1 cellular context compared by ENCODE assay signal in the genomic region with DNA sequence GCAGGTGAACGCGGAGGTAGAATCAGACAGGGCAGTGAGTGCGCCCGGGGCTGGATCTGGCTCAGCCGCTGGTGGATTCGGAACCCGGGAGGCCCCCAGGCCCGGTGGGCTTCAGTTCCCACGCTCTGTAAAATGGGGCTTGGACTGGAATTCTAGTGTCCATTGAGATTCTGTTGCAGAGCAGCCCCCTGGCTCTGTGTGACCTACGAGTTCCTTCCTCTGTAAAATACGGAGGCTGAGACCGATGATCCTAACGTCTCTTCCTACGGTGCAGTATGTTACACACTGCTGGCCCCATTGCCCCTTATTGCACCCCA.
TF ChIP-seq lines count a peak whose summit lies in the region.

No MANE protein-coding gene starts in this region.

TF ChIP-seq in K562, 482 proteins besides CTCF, POLR2A, EP300 and RAD21 (continues in another document):
- TF ChIP-seq CBX5 (IDR thresholded peaks at IDR 0.05; ENCODE audit: borderline replicate concordance, low read depth) (no peak), ZKSCAN8 (CRISPR knock-in tag; IDR thresholded peaks at IDR 0.05) (no peak), PHF20 (IDR thresholded peaks at IDR 0.05; ENCODE audit: partially characterized antibody) (no peak), SAFB (IDR thresholded peaks at IDR 0.05; ENCODE audit: borderline replicate concordance, low read depth, low read length) (no peak), KLF6 (CRISPR knock-in tag; IDR thresholded peaks at IDR 0.05; ENCODE audit: borderline replicate concordance) (no peak), EZH2 (IDR thresholded peaks at IDR 0.05; ENCODE audit: borderline replicate concordance, low read depth, low read length) (no peak), ZNF384 (IDR thresholded peaks at IDR 0.05; ENCODE audit: low read depth, low read length) (no peak), TEAD4 (IDR thresholded peaks at IDR 0.05; ENCODE audit: low read length) (no peak), TEAD4 (CRISPR knock-in tag; IDR thresholded peaks at IDR 0.05; ENCODE audit: borderline replicate concordance) (no peak), TAL1 (IDR thresholded peaks at IDR 0.05) (no peak), SMARCC2 (IDR thresholded peaks at IDR 0.05; ENCODE audit: low read depth) (no peak), SMAD3 (CRISPR knock-in tag; conservative IDR thresholded peaks at IDR 0.05) (no peak), MCM5 (IDR thresholded peaks at IDR 0.05; ENCODE audit: low read depth) (no peak), THRAP3 (IDR thresholded peaks at IDR 0.05; ENCODE audit: borderline replicate concordance) (no peak), FIP1L1 (IDR thresholded peaks at IDR 0.05; ENCODE audit: low read depth, low read length, poor library complexity, severe bottlenecking) (peak; percentile 2), TGIF2 (CRISPR knock-in tag; IDR thresholded peaks at IDR 0.05) (peak; percentile 41; the same call in 1 of the 2 replicates), RHOXF2B (CRISPR knock-in tag; conservative IDR thresholded peaks at IDR 0.05) (no peak), ZNF41 (CRISPR knock-in tag; conservative IDR thresholded peaks at IDR 0.05) (no peak), ZSCAN32 (CRISPR knock-in tag; IDR thresholded peaks at IDR 0.05) (no peak), ZNF431 (CRISPR knock-in tag; IDR thresholded peaks at IDR 0.05) (0 out of 2 replicates have a peak, but pooled peaks have one; percentile 1), TSC22D4 (tag; IDR thresholded peaks at IDR 0.05) (no peak), NELFE (IDR thresholded peaks at IDR 0.05; ENCODE audit: insufficient read depth, insufficient read length) (no peak), U2AF2 (optimal IDR thresholded peaks at IDR 0.05; ENCODE audit: low read depth, low read length) (no peak), SIX5 (IDR thresholded peaks at IDR 0.05; ENCODE audit: borderline replicate concordance in 1 of 2, insufficient read depth in 1 of 2, low read depth in 1 of 2, low read length in 2 of 2) (no peak), NR3C1 (CRISPR knock-in tag; IDR thresholded peaks at IDR 0.05) (no peak), SAP30 (IDR thresholded peaks at IDR 0.05; ENCODE audit: borderline replicate concordance, insufficient read depth, low read depth, low read length, poor library complexity, severe bottlenecking) (peak; percentile 39), SPI1 (IDR thresholded peaks at IDR 0.05; ENCODE audit: borderline replicate concordance, low read depth, low read length) (no peak), ZFP36 (IDR thresholded peaks at IDR 0.05; ENCODE audit: low read depth, low read length, partially characterized antibody) (no peak), SMARCE1 (IDR thresholded peaks at IDR 0.05) (no peak), ZNF134 (CRISPR knock-in tag; conservative IDR thresholded peaks at IDR 0.05) (no peak), POLR2G (IDR thresholded peaks at IDR 0.05; ENCODE audit: low read depth, low read length) (no peak), ZBTB8A (IDR thresholded peaks at IDR 0.05; ENCODE audit: partially characterized antibody) (no peak), SRSF1 (IDR thresholded peaks at IDR 0.05; ENCODE audit: low read depth, low read length) (no peak), KLF10 (CRISPR knock-in tag; IDR thresholded peaks at IDR 0.05) (no peak), ZSCAN29 (IDR thresholded peaks at IDR 0.05) (no peak), OTX1 (CRISPR knock-in tag; IDR thresholded peaks at IDR 0.05) (no peak), ZNF830 (CRISPR knock-in tag; IDR thresholded peaks at IDR 0.05) (no peak), MEF2D (tag; conservative IDR thresholded peaks at IDR 0.05; ENCODE audit: low read depth) (no peak), JUNB (CRISPR knock-in tag; conservative IDR thresholded peaks at IDR 0.05) (no peak), ZFPM2 (CRISPR knock-in tag; IDR thresholded peaks at IDR 0.05) (no peak), BRCA1 (IDR thresholded peaks at IDR 0.05) (no peak), BRCA1 (CRISPR knock-in tag; IDR thresholded peaks at IDR 0.05) (peak; percentile 71; the same call in 1 of the 2 replicates)
- TF ChIP-seq, protein P1, sequence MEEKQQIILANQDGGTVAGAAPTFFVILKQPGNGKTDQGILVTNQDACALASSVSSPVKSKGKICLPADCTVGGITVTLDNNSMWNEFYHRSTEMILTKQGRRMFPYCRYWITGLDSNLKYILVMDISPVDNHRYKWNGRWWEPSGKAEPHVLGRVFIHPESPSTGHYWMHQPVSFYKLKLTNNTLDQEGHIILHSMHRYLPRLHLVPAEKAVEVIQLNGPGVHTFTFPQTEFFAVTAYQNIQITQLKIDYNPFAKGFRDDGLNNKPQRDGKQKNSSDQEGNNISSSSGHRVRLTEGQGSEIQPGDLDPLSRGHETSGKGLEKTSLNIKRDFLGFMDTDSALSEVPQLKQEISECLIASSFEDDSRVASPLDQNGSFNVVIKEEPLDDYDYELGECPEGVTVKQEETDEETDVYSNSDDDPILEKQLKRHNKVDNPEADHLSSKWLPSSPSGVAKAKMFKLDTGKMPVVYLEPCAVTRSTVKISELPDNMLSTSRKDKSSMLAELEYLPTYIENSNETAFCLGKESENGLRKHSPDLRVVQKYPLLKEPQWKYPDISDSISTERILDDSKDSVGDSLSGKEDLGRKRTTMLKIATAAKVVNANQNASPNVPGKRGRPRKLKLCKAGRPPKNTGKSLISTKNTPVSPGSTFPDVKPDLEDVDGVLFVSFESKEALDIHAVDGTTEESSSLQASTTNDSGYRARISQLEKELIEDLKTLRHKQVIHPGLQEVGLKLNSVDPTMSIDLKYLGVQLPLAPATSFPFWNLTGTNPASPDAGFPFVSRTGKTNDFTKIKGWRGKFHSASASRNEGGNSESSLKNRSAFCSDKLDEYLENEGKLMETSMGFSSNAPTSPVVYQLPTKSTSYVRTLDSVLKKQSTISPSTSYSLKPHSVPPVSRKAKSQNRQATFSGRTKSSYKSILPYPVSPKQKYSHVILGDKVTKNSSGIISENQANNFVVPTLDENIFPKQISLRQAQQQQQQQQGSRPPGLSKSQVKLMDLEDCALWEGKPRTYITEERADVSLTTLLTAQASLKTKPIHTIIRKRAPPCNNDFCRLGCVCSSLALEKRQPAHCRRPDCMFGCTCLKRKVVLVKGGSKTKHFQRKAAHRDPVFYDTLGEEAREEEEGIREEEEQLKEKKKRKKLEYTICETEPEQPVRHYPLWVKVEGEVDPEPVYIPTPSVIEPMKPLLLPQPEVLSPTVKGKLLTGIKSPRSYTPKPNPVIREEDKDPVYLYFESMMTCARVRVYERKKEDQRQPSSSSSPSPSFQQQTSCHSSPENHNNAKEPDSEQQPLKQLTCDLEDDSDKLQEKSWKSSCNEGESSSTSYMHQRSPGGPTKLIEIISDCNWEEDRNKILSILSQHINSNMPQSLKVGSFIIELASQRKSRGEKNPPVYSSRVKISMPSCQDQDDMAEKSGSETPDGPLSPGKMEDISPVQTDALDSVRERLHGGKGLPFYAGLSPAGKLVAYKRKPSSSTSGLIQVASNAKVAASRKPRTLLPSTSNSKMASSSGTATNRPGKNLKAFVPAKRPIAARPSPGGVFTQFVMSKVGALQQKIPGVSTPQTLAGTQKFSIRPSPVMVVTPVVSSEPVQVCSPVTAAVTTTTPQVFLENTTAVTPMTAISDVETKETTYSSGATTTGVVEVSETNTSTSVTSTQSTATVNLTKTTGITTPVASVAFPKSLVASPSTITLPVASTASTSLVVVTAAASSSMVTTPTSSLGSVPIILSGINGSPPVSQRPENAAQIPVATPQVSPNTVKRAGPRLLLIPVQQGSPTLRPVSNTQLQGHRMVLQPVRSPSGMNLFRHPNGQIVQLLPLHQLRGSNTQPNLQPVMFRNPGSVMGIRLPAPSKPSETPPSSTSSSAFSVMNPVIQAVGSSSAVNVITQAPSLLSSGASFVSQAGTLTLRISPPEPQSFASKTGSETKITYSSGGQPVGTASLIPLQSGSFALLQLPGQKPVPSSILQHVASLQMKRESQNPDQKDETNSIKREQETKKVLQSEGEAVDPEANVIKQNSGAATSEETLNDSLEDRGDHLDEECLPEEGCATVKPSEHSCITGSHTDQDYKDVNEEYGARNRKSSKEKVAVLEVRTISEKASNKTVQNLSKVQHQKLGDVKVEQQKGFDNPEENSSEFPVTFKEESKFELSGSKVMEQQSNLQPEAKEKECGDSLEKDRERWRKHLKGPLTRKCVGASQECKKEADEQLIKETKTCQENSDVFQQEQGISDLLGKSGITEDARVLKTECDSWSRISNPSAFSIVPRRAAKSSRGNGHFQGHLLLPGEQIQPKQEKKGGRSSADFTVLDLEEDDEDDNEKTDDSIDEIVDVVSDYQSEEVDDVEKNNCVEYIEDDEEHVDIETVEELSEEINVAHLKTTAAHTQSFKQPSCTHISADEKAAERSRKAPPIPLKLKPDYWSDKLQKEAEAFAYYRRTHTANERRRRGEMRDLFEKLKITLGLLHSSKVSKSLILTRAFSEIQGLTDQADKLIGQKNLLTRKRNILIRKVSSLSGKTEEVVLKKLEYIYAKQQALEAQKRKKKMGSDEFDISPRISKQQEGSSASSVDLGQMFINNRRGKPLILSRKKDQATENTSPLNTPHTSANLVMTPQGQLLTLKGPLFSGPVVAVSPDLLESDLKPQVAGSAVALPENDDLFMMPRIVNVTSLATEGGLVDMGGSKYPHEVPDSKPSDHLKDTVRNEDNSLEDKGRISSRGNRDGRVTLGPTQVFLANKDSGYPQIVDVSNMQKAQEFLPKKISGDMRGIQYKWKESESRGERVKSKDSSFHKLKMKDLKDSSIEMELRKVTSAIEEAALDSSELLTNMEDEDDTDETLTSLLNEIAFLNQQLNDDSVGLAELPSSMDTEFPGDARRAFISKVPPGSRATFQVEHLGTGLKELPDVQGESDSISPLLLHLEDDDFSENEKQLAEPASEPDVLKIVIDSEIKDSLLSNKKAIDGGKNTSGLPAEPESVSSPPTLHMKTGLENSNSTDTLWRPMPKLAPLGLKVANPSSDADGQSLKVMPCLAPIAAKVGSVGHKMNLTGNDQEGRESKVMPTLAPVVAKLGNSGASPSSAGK (IDR thresholded peaks at IDR 0.05), result no peak
- TF ChIP-seq, protein P2, sequence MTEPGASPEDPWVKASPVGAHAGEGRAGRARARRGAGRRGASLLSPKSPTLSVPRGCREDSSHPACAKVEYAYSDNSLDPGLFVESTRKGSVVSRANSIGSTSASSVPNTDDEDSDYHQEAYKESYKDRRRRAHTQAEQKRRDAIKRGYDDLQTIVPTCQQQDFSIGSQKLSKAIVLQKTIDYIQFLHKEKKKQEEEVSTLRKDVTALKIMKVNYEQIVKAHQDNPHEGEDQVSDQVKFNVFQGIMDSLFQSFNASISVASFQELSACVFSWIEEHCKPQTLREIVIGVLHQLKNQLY (CRISPR knock-in tag; conservative IDR thresholded peaks at IDR 0.05), result no peak
- TF ChIP-seq, protein P3, sequence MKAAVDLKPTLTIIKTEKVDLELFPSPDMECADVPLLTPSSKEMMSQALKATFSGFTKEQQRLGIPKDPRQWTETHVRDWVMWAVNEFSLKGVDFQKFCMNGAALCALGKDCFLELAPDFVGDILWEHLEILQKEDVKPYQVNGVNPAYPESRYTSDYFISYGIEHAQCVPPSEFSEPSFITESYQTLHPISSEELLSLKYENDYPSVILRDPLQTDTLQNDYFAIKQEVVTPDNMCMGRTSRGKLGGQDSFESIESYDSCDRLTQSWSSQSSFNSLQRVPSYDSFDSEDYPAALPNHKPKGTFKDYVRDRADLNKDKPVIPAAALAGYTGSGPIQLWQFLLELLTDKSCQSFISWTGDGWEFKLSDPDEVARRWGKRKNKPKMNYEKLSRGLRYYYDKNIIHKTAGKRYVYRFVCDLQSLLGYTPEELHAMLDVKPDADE (conservative IDR thresholded peaks at IDR 0.05; ENCODE audit: control insufficient read depth, low read depth, low read length), result no peak
- TF ChIP-seq, protein P4, sequence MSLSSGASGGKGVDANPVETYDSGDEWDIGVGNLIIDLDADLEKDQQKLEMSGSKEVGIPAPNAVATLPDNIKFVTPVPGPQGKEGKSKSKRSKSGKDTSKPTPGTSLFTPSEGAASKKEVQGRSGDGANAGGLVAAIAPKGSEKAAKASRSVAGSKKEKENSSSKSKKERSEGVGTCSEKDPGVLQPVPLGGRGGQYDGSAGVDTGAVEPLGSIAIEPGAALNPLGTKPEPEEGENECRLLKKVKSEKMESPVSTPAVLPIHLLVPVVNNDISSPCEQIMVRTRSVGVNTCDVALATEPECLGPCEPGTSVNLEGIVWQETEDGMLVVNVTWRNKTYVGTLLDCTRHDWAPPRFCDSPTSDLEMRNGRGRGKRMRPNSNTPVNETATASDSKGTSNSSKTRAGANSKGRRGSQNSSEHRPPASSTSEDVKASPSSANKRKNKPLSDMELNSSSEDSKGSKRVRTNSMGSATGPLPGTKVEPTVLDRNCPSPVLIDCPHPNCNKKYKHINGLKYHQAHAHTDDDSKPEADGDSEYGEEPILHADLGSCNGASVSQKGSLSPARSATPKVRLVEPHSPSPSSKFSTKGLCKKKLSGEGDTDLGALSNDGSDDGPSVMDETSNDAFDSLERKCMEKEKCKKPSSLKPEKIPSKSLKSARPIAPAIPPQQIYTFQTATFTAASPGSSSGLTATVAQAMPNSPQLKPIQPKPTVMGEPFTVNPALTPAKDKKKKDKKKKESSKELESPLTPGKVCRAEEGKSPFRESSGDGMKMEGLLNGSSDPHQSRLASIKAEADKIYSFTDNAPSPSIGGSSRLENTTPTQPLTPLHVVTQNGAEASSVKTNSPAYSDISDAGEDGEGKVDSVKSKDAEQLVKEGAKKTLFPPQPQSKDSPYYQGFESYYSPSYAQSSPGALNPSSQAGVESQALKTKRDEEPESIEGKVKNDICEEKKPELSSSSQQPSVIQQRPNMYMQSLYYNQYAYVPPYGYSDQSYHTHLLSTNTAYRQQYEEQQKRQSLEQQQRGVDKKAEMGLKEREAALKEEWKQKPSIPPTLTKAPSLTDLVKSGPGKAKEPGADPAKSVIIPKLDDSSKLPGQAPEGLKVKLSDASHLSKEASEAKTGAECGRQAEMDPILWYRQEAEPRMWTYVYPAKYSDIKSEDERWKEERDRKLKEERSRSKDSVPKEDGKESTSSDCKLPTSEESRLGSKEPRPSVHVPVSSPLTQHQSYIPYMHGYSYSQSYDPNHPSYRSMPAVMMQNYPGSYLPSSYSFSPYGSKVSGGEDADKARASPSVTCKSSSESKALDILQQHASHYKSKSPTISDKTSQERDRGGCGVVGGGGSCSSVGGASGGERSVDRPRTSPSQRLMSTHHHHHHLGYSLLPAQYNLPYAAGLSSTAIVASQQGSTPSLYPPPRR (CRISPR knock-in tag; IDR thresholded peaks at IDR 0.05; ENCODE audit: borderline replicate concordance), result no peak
- TF ChIP-seq, protein P5, sequence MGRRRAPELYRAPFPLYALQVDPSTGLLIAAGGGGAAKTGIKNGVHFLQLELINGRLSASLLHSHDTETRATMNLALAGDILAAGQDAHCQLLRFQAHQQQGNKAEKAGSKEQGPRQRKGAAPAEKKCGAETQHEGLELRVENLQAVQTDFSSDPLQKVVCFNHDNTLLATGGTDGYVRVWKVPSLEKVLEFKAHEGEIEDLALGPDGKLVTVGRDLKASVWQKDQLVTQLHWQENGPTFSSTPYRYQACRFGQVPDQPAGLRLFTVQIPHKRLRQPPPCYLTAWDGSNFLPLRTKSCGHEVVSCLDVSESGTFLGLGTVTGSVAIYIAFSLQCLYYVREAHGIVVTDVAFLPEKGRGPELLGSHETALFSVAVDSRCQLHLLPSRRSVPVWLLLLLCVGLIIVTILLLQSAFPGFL (CRISPR knock-in tag; IDR thresholded peaks at IDR 0.05), result 0 out of 2 replicates have a peak, but pooled peaks have one; percentile 53
- TF ChIP-seq, protein P6, sequence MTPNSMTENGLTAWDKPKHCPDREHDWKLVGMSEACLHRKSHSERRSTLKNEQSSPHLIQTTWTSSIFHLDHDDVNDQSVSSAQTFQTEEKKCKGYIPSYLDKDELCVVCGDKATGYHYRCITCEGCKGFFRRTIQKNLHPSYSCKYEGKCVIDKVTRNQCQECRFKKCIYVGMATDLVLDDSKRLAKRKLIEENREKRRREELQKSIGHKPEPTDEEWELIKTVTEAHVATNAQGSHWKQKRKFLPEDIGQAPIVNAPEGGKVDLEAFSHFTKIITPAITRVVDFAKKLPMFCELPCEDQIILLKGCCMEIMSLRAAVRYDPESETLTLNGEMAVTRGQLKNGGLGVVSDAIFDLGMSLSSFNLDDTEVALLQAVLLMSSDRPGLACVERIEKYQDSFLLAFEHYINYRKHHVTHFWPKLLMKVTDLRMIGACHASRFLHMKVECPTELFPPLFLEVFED (CRISPR knock-in tag; conservative IDR thresholded peaks at IDR 0.05), result no peak
